ENCODE assay signal across 8 cellular contexts in the genomic region with DNA sequence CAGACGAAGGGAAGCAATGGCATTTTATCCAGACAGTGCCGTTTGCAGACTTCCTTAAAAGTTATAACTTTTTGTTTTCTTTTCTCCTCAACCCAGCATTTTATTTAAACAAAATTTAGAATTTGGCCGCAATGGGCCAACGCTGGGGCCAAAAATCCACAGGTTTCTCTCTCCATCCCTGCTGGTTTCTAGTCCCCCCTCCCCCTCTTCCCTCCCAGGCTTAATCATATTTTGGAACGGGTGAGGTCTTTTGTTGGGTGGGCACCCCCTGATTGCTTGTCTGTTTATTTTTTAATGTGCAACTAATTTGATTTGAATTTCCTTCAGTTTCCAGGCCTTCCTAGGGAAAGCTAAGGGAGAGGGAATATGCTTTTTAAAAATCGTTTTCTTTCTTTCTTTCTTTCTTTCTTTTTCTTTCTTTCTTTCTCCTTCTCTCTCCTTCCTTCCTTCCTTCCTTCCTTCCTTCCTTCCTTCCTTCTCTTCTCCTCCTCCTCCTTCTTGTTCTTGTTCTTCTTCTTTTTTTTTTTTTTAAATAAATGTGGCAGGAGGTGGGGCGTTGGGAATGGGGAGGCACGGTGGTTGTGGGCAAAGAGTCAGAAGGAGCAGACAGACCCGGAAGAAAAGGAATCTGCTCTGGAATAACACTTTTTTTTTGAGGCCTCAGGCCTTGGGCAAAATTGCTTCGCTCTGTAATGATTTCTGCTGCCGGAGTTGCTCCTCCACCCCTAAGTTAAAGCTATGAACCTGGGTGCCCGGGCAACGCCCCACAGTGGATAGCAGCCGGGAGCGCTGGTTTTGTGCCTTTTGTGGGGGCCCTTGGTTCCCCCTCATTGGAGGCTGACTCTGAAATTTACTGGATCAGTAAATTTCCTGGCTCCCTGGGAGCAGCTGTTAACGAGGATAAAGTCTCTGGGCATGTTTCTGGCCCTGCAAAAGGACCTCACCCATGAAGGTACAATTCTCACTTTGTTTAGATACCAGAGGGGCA. TPM values are rescaled to one million over a fixed set of nuclear protein-coding genes. Genes with fewer than 3 reads are reported as not detected.
DNase-seq lines count a peak whose midpoint lies in the region; ATAC-seq, FAIRE-seq and TF ChIP-seq lines count a peak whose summit lies in the region.

No MANE protein-coding gene starts in this region.

- H3K4me1 ChIP-seq in DOHH2 (ENCODE audit: control insufficient read depth, low read length): peaks cover 12% of the 10 kb centered on the region
- peaks cover 47% of the 10 kb centered on the region for H3K4me1 ChIP-seq in MM.1S (ENCODE audit: low read length)
- peaks cover 32% of the 10 kb centered on the region for H3K4me1 ChIP-seq in mammary epithelial cell (ENCODE audit: insufficient read depth, low read length)
- H3K4me1 ChIP-seq in HepG2 (ENCODE audit: insufficient read depth, low read length): peaks cover 55% of the 10 kb centered on the region
- peaks cover 0 to 50% (median 35%) of the 10 kb centered on the region in 4 donors for H3K4me1 ChIP-seq in transverse colon

- FAIRE-seq in HepG2 (lab: Jason Lieb, UNC): no peak

- H4K20me1 ChIP-seq in DOHH2 (ENCODE audit: control insufficient read depth, insufficient read depth, low read depth, low read length): no peaks in the 10 kb centered on the region; the same call in 1 of the 2 replicates
- H4K20me1 ChIP-seq in MM.1S (ENCODE audit: insufficient read depth, low read length): peaks cover 22% of the 10 kb centered on the region
- H4K20me1 ChIP-seq in mammary epithelial cell (ENCODE audit: insufficient read depth, low read length): no peaks in the 10 kb centered on the region
- H4K20me1 ChIP-seq in HepG2 (ENCODE audit: insufficient read depth, low read length): peaks cover 31% of the 10 kb centered on the region

- TF ChIP-seq POLR2A in HepG2 (IDR thresholded peaks at IDR 0.05; ENCODE audit: insufficient read depth in 1 of 2, low read depth in 2 of 2, low read length in 2 of 2): no peak
- no peak for TF ChIP-seq POLR2A in transverse colon (IDR thresholded peaks at IDR 0.05)

- H2AFZ ChIP-seq in MM.1S (ENCODE audit: low read length): no peak overlapping the region
- no peak overlapping the region for H2AFZ ChIP-seq in mammary epithelial cell (ENCODE audit: low read depth, low read length)
- H2AFZ ChIP-seq in HepG2 (ENCODE audit: low read length): no peak overlapping the region

- no peaks in the 10 kb centered on the region for H3K9me3 ChIP-seq in DOHH2 (ENCODE audit: control insufficient read depth, insufficient read depth, low read length)
- H3K9me3 ChIP-seq in MM.1S (replicated peaks; ENCODE audit: insufficient read depth, low read length): no peaks in the 10 kb centered on the region
- H3K9me3 ChIP-seq in mammary epithelial cell (replicated peaks; ENCODE audit: insufficient read depth, low read length): no peaks in the 10 kb centered on the region
- H3K9me3 ChIP-seq in HepG2 (ENCODE audit: low read length): no peaks in the 10 kb centered on the region
- no peaks in the 10 kb centered on the region for H3K9me3 ChIP-seq in transverse colon

- under 1% methylated on average over 14 of the region's 16 CpGs for WGBS in mammary epithelial cell (ENCODE audit: low coverage, missing lambda C conversion rate)
- under 1% methylated on average over 14 of the region's 16 CpGs for WGBS in HepG2 (ENCODE audit: low lambda C conversion rate)
- 0 to 18% methylated on average over 6 to 16 of the region's 16 CpGs for WGBS in transverse colon (ENCODE audit: low coverage in 1 of 2), 2 donors

- no peaks in the 10 kb centered on the region for H3K27me3 ChIP-seq in DOHH2 (ENCODE audit: control insufficient read depth, low read length)
- no peaks in the 10 kb centered on the region for H3K27me3 ChIP-seq in MM.1S (replicated peaks; ENCODE audit: insufficient read depth, low read length)
- no peaks in the 10 kb centered on the region for H3K27me3 ChIP-seq in mammary epithelial cell (ENCODE audit: insufficient read depth, low read length)
- no peaks in the 10 kb centered on the region; a peak in 1 of 5 replicates for H3K27me3 ChIP-seq in HepG2 (ENCODE audit: control insufficient read depth in 1 of 2, insufficient read depth in 2 of 2, low read length in 2 of 2)
- no peaks in the 10 kb centered on the region for H3K27me3 ChIP-seq in transverse colon

- POLR2A ChIA-PET in HepG2 (lab: Yijun Ruan, JAX): interaction anchor here (0.7 to 4.7 kb wide), 22 partner anchors 11 to 235 kb away, joined by 3 to 66 read pairs (median 4); a partner anchor contains a TSS

- no peak for TF ChIP-seq RAD21 in HepG2 (CRISPR knock-in tag; IDR thresholded peaks at IDR 0.05)

- DNase-seq in MM.1S: no peak
- DNase-seq in mammary epithelial cell: peak; percentile 71
- DNase-seq in HepG2 (ENCODE audit: low spot score): no peak
- peak; percentile 49 for DNase-seq in transverse colon
- no peak for DNase-seq in DMS114 treated with DMSO at 0.1 percent for 48 hours (lab: John Stamatoyannopoulos, UW; ENCODE audit: unreplicated experiment)

- H3K9me2 ChIP-seq in DOHH2 (replicated peaks; ENCODE audit: control insufficient read depth, low read length): no peaks in the 10 kb centered on the region
- no peaks in the 10 kb centered on the region for H3K9me2 ChIP-seq in MM.1S (replicated peaks; ENCODE audit: insufficient read depth, low read length)

- ATAC-seq in HepG2 (no peak), GM21825 (IDR thresholded peaks at IDR 0.05; ENCODE audit: unreplicated experiment) (no peak), GM18520 (IDR thresholded peaks at IDR 0.05; ENCODE audit: unreplicated experiment) (no peak)

- H3K4me3 ChIP-seq in DOHH2 (ENCODE audit: low read length) (peak overlapping the region; percentile 93), MM.1S (ENCODE audit: low read length) (peak overlapping the region; percentile 86), mammary epithelial cell (replicated peaks in 1 of 3; ENCODE audit: insufficient read depth in 1 of 3, low read depth in 2 of 3, low read length in 3 of 3) (peak overlapping the region; percentile 67 to 98 (median 81)), HepG2 (replicated peaks in 1 of 3; ENCODE audit: insufficient read depth in 1 of 3, low read depth in 2 of 3, low read length in 3 of 3) (peak overlapping the region; percentile 93 to 99 (median 95)), transverse colon (peak overlapping the region; percentile 84 to 99 (median 88))

- peak overlapping the region; percentile 56 for H3K4me2 ChIP-seq in DOHH2 (ENCODE audit: low read length)
- peak overlapping the region; percentile 93 for H3K4me2 ChIP-seq in MM.1S (ENCODE audit: low read depth, low read length)
- H3K4me2 ChIP-seq in mammary epithelial cell (ENCODE audit: insufficient read depth, low read depth, low read length): peak overlapping the region; percentile 86
- peak overlapping the region; percentile 97 for H3K4me2 ChIP-seq in HepG2 (ENCODE audit: low read depth, low read length)

- H3K27ac ChIP-seq in DOHH2 (ENCODE audit: low read depth, low read length): no peak overlapping the region
- peak overlapping the region; percentile 19; the same call in 1 of the 2 replicates for H3K27ac ChIP-seq in MM.1S (ENCODE audit: low read length)
- H3K27ac ChIP-seq in mammary epithelial cell (ENCODE audit: insufficient read depth, low read depth, low read length): peak overlapping the region; percentile 97
- peak overlapping the region; percentile 99 for H3K27ac ChIP-seq in HepG2 (ENCODE audit: extremely low read length, insufficient read depth, low read length)
- peak overlapping the region; percentile 97 to 99 (median 99) for H3K27ac ChIP-seq in transverse colon

- H3F3A ChIP-seq in DOHH2 (ENCODE audit: control insufficient read depth, insufficient read depth): no peaks in the 10 kb centered on the region
- 0 out of 2 replicates have a peak, but pooled peaks cover 6% of the 10 kb centered on the region for H3F3A ChIP-seq in MM.1S (ENCODE audit: insufficient read depth, low read length)

- H3K36me3 ChIP-seq in DOHH2 (ENCODE audit: control insufficient read depth, low read length): no peaks in the 10 kb centered on the region
- peaks cover 15% of the 10 kb centered on the region for H3K36me3 ChIP-seq in MM.1S (replicated peaks; ENCODE audit: insufficient read depth, low read length)
- no peaks in the 10 kb centered on the region for H3K36me3 ChIP-seq in mammary epithelial cell (ENCODE audit: insufficient read depth, low read length)
- peaks cover 2 to 18% of the 10 kb centered on the region in 2 experiments; a peak in 2 of 5 replicates for H3K36me3 ChIP-seq in HepG2 (replicated peaks in 1 of 2; ENCODE audit: control insufficient read depth in 1 of 2, insufficient read depth in 2 of 2, low read length in 2 of 2)
- no peaks in the 10 kb centered on the region for H3K36me3 ChIP-seq in transverse colon

- intact Hi-C loops in mammary epithelial cell (cut with micrococcal nuclease): loop anchor here (1.0 to 5.0 kb wide), 6 partner anchors 46 to 204 kb away; no protein-coding TSS in a partner anchor
- intact Hi-C loops in HepG2 (cut with micrococcal nuclease; ENCODE audit: unreplicated experiment): loop anchor here (1.0 to 5.0 kb wide), 3 partner anchors 20 to 234 kb away; no protein-coding TSS in a partner anchor
- intact Hi-C loops in transverse colon (cut with DNase I; ENCODE audit: low total_unique reads): no loop called here

- CTCF ChIA-PET in mammary epithelial cell (lab: Charles Lee; ENCODE audit: low non-redundant PET) (interaction anchor here (0.5 to 0.9 kb wide), 2 partner anchors 37 to 291 kb away, joined by 4 to 16 read pairs; no protein-coding TSS in a partner anchor), HepG2 (lab: Yijun Ruan, JAX; ENCODE audit: low intra/inter-chr PET ratio, low total read pairs) (no interaction called here)

- H3K79me2 ChIP-seq in DOHH2 (ENCODE audit: control insufficient read depth, low read length) (peaks cover 26% of the 10 kb centered on the region), MM.1S (ENCODE audit: low read length) (peaks cover 77% of the 10 kb centered on the region), mammary epithelial cell (ENCODE audit: insufficient read depth, low read length) (peaks cover 71% of the 10 kb centered on the region), HepG2 (ENCODE audit: insufficient read depth, low read length) (peaks cover 87% of the 10 kb centered on the region)

- TSS peak; percentile 41 for BruUV-seq in mammary epithelial cell (replicated peaks; lab: Mats Ljungman, UMichigan)
- TSS peak; percentile 48 for BruUV-seq in HepG2 (replicated peaks; lab: Mats Ljungman, UMichigan)

- dilution Hi-C loops in mammary epithelial cell (cut with HindIII; ENCODE audit: low sequenced_read_pairs): no loop called here

- in situ Hi-C loops in mammary epithelial cell (cut with MboI; ENCODE audit: low sequenced_read_pairs in 2 of 2) (no loop called here), HepG2 (cut with HindIII; ENCODE audit: extremely low pct_ligation_motif_present, low pct_unique_long_range_greater_than_20kb) (no loop called here), transverse colon (cut with MboI; ENCODE audit: low pct_ligation_motif_present in 1 of 4, low pct_unique_long_range_greater_than_20kb in 1 of 4, low sequenced_read_pairs in 3 of 4) (loop anchor here in 3 of 4 donors (25.0 kb wide), 2 partner anchors 271 to 296 kb away; no protein-coding TSS in a partner anchor)

- TF ChIP-seq EP300 in HepG2 (IDR thresholded peaks at IDR 0.05; ENCODE audit: low read depth in 2 of 2, low read length in 2 of 2) (no peak), HepG2 (CRISPR knock-in tag; IDR thresholded peaks at IDR 0.05; ENCODE audit: borderline replicate concordance) (no peak), transverse colon (IDR thresholded peaks at IDR 0.05; ENCODE audit: low read depth) (no peak)

- TF ChIP-seq CTCF in DOHH2 (IDR thresholded peaks at IDR 0.05; ENCODE audit: low read depth, low read length, poor library complexity, severe bottlenecking) (no peak), MM.1S (IDR thresholded peaks at IDR 0.05; ENCODE audit: low read length) (no peak), mammary epithelial cell (conservative IDR thresholded peaks at IDR 0.05 in 1 of 2, IDR thresholded peaks at IDR 0.05 in 1 of 2; ENCODE audit: extremely low read depth in 1 of 2, insufficient read depth in 1 of 2, low read depth in 1 of 2, low read length in 2 of 2) (no peak), HepG2 (CRISPR knock-in tag; IDR thresholded peaks at IDR 0.05) (no peak), transverse colon (IDR thresholded peaks at IDR 0.05) (no peak)

- H3K9ac ChIP-seq in MM.1S (ENCODE audit: low read length) (peak overlapping the region; percentile 98), mammary epithelial cell (ENCODE audit: insufficient read depth, low read length) (peak overlapping the region; percentile 99), HepG2 (ENCODE audit: insufficient read depth, low read depth, low read length) (peak overlapping the region; percentile 100)

RNA-seq across cellular contexts. Expression of a gene that starts 1.9 kb away (rescaled TPM):
- 100 to 1,000 TPM; 161 to 200 TPM for total RNA-seq in mammary epithelial cell
- polyA plus RNA-seq in mammary epithelial cell: 12.0 TPM
- 109 TPM for polyA minus RNA-seq in mammary epithelial cell
- 103 and 110 TPM in 2 replicates for total RNA-seq in HepG2 (2016; rRNA removed; fragmentation: Illumina TruSeq; extraction: Trizol)
- total RNA-seq in HepG2 (2016; cell fraction: cytosol; rRNA removed; fragmentation: Illumina TruSeq; extraction: Trizol; ENCODE audit: low read depth): 133 and 147 TPM in 2 replicates
- 93.9 TPM in 2 replicates for total RNA-seq in HepG2 (2016; cell fraction: insoluble cytoplasmic fraction; rRNA removed; fragmentation: Illumina TruSeq; extraction: Trizol)
- 73.4 and 76.7 TPM in 2 replicates for total RNA-seq in HepG2 (2016; cell fraction: membrane; rRNA removed; fragmentation: Illumina TruSeq; extraction: Trizol)
- 222 and 239 TPM in 2 replicates for total RNA-seq in HepG2 (2016; cell fraction: nucleus; rRNA removed; fragmentation: Illumina TruSeq; extraction: Trizol)
- polyA plus RNA-seq in HepG2 (2011; rRNA removed): 74.8 and 82.8 TPM in 2 replicates
- polyA plus RNA-seq in HepG2 (2011; cell fraction: cytosol; rRNA removed): 26.6 and 44.0 TPM in 2 replicates
- 159 and 177 TPM in 2 replicates for polyA plus RNA-seq in HepG2 (2011; cell fraction: nucleus; rRNA removed)
- polyA plus RNA-seq in HepG2 (2012): 100 and 116 TPM in 2 replicates
- polyA plus RNA-seq in HepG2 (2016; cell fraction: cytosol; fragmentation: Illumina TruSeq; extraction: Trizol; ENCODE audit: low read depth): 18.9 and 23.3 TPM in 2 replicates
- polyA plus RNA-seq in HepG2 (2016; cell fraction: insoluble cytoplasmic fraction; fragmentation: Illumina TruSeq; extraction: Trizol; ENCODE audit: low read depth): 71.0 and 74.2 TPM in 2 replicates
- 23.8 and 25.2 TPM in 2 replicates for polyA plus RNA-seq in HepG2 (2016; cell fraction: membrane; fragmentation: Illumina TruSeq; extraction: Trizol; ENCODE audit: low read depth)
- 67.2 and 72.5 TPM in 2 replicates for polyA plus RNA-seq in HepG2 (2016; cell fraction: nucleus; fragmentation: Illumina TruSeq; extraction: Trizol; ENCODE audit: insufficient read depth, low read depth)
- polyA minus RNA-seq in HepG2 (2011; rRNA and poly(A)+ RNA removed; ENCODE audit: low replicate concordance): 83.1 and 705 TPM in 2 replicates
- polyA minus RNA-seq in HepG2 (2011; cell fraction: cytosol; rRNA and poly(A)+ RNA removed): 129 and 146 TPM in 2 replicates
- 1,231 and 1,245 TPM in 2 replicates for polyA minus RNA-seq in HepG2 (2011; cell fraction: nucleus; rRNA and poly(A)+ RNA removed)
- total RNA-seq in transverse colon: 10 to 100 TPM; 28.5 to 85.7 (median 44.5) TPM

Comparison
In these comparisons a context has a peak if more than half of its experiments do, and no peak if none do; other contexts are left out.
1. DNase-seq: peak in mammary epithelial cell (single experiment) and transverse colon (single experiment); none in MM.1S (single experiment), HepG2 (single experiment) and DMS114 treated with DMSO at 0.1 percent for 48 hours (single experiment).
2. in situ Hi-C loops: an anchor here in transverse colon (25.0 kb wide); none called in mammary epithelial cell and HepG2.
3. Peak in every context shown above with its lines, with median percentiles within 50 percentile points of each other: H3K4me2 ChIP-seq, H3K4me3 ChIP-seq and H3K9ac ChIP-seq.